Comparison of ENCODE assay signal across 7 cellular contexts in the genomic region with DNA sequence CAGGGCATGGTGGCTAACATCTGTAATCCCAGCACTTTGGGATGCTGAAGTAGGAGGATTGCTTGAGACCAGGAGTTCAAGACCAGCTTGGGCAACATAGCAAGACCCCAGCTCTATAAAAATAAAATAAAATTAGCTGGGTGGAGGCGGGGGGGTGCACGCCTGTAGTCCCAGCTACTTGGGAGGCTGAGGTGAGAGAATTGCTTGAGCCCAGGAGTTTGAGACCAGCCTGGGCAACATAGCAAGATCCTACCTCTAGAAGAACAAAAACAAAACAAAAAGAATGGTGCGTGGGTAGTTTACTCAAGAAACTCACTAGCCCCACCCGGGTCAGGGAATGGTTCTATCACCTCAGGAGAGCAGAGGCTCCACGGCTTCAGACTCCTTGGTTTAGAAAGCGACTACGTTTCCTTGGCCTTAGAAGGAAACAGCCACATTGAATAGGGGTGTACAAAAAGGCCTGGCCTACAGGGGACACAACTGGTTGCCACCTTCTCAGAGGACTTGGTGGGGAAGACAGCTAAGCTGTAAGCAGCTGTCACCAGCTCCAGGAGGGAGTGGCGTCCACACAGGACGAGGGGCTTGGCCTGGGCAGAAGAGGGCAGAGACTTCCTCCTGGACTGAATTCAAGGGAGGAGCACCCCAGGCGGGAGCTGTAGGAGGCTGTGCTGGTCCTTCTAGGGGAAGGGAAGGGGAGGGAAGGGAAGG. TPM values are rescaled to one million over a fixed set of nuclear protein-coding genes. Genes with fewer than 3 reads are reported as not detected.
DNase-seq lines count a peak whose midpoint lies in the region; ATAC-seq and TF ChIP-seq lines count a peak whose summit lies in the region.
"Had no signal": no experiment of that assay in that cellular context is flagged by ENCODE, and none has a peak within 500 bp of the region (broad histone marks: within the 10 kb centered on the region; RNA-seq: fewer than 3 reads in every experiment).

No MANE protein-coding gene starts in this region.

- peak overlapping the region; percentile 89 to 93 for H3K4me3 Mint-ChIP-seq in stimulated activated naive CD8-positive, alpha-beta T cell treated with anti-CD3 and anti-CD28 coated beads, Interleukin-15, amount 100 ng/mL, for 72 hours

- no peaks in the 10 kb centered on the region for H3K9me3 Mint-ChIP-seq in stimulated activated naive CD8-positive, alpha-beta T cell treated with anti-CD3 and anti-CD28 coated beads, Interleukin-15, amount 100 ng/mL, for 72 hours

- H3K4me1 Mint-ChIP-seq in stimulated activated naive CD8-positive, alpha-beta T cell treated with anti-CD3 and anti-CD28 coated beads, Interleukin-15, amount 100 ng/mL, for 72 hours, result peaks cover 64% of the 10 kb centered on the region

- ATAC-seq in stimulated activated naive CD8-positive, alpha-beta T cell treated with anti-CD3 and anti-CD28 coated beads, Interleukin-15, amount 100 ng/mL, for 72 hours, result peak; percentile 8
- no peak for ATAC-seq in GM18498 (IDR thresholded peaks at IDR 0.05; ENCODE audit: unreplicated experiment)

- H3K27me3 Mint-ChIP-seq in stimulated activated naive CD8-positive, alpha-beta T cell treated with anti-CD3 and anti-CD28 coated beads, Interleukin-15, amount 100 ng/mL, for 72 hours, result no peaks in the 10 kb centered on the region

- H3K4me3 ChIP-seq in epithelial cell of proximal tubule (ENCODE audit: low read depth, low read length), result peak overlapping the region; percentile 64

- no peak for TF ChIP-seq CTCF in epithelial cell of proximal tubule (conservative IDR thresholded peaks at IDR 0.05; ENCODE audit: low read depth, low read length)

- DNase-seq in COLO829 (ENCODE audit: low spot score) (peak; percentile 28), NOMO-1 (lab: John Stamatoyannopoulos, UW; ENCODE audit: unreplicated experiment in 2 of 2) (peak; percentile 37 to 50), epithelial cell of proximal tubule (ENCODE audit: low read depth) (no peak), HuH-7 (ENCODE audit: low spot score) (no peak)
- DNase-seq in stimulated activated naive CD8-positive, alpha-beta T cell treated with anti-CD3 and anti-CD28 coated beads, Interleukin-15, amount 100 ng/mL, for 72 hours, result peak in 1 of 2 donors; percentile 22

- H3K27ac Mint-ChIP-seq in stimulated activated naive CD8-positive, alpha-beta T cell treated with anti-CD3 and anti-CD28 coated beads, Interleukin-15, amount 100 ng/mL, for 72 hours, result peak overlapping the region; percentile 80 to 83

RNA-seq across cellular contexts. Expression of a gene that starts 0.7 kb away (rescaled TPM):
- total RNA-seq in epithelial cell of proximal tubule, result 245 and 276 TPM in 2 replicates

RNA-seq across cellular contexts. Expression of a gene that starts 1.0 kb away (rescaled TPM):
- 29.5 and 47.2 TPM in 2 replicates for total RNA-seq in epithelial cell of proximal tubule

RNA-seq across cellular contexts. Expression of a gene that starts 17.8 kb away (rescaled TPM):
- total RNA-seq in epithelial cell of proximal tubule, result 66.7 and 137 TPM in 2 replicates

RNA-seq across cellular contexts. Expression of a gene that starts 27.9 kb away (rescaled TPM):
- 68.0 and 129 TPM in 2 replicates for total RNA-seq in epithelial cell of proximal tubule

RNA-seq across cellular contexts. Expression of a gene that starts 40.0 kb away (rescaled TPM):
- total RNA-seq in epithelial cell of proximal tubule, result not detected in 2 replicates
- total RNA-seq: subcutaneous adipose tissue had no signal

Comparison
In these comparisons a context has a peak if more than half of its experiments do, and no peak if none do; other contexts are left out.
1. DNase-seq: peak in COLO829 (single experiment) and NOMO-1 (2 of 2); none in epithelial cell of proximal tubule (single experiment) and HuH-7 (single experiment).